12 cellular contexts compared by ENCODE assay signal in the genomic region with DNA sequence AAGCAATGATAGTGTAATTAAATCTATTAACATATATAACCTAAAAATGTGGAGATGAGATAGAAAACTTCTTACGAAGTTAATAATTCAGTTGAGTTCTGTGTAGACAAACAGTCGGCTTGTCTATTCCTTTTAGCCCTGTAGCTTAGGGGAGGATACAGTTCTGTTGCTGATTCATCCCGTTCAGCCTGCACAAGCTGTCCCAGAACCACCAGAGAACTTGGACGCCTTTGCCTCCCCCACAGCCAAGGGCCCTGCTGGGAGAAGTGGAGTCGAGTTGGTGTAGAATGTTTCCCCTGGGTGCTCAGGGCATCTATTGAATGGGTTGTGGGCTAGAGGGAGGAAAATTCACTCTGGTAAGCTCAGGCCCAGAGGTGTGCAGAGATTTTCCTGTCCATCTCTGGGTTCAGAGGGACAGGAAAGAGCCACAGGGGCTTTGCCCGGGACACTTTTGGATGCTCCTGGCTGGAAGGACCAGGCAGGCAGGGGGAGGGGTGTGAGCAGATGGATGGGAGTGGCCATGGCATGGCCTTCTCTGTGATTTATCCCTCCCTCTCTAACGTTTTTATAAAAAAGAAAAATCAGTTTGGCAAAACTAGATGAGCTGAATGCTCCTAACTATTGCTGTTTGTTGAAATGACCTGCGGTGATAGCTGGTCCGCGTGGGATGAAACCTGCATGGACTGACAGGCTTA. TPM values are rescaled to one million over a fixed set of nuclear protein-coding genes. Genes with fewer than 3 reads are reported as not detected.
DNase-seq lines count a peak whose midpoint lies in the region; ATAC-seq and TF ChIP-seq lines count a peak whose summit lies in the region.
"Had no signal": no experiment of that assay in that cellular context is flagged by ENCODE, and none has a peak within 500 bp of the region (broad histone marks: within the 10 kb centered on the region; RNA-seq: fewer than 3 reads in every experiment).

No MANE protein-coding gene starts in this region.

- H3K27ac Mint-ChIP-seq in CD14-positive monocyte, result peak overlapping the region in 4 of 7 donors; percentile 6 to 54 (median 46)
- H3K27ac Mint-ChIP-seq: GM23338 had no signal

- H3K9me3 Mint-ChIP-seq in CD14-positive monocyte, result peaks cover 0 to 3% (median 0%) of the 10 kb centered on the region in 7 donors
- H3K9me3 Mint-ChIP-seq: GM23338, immature natural killer cell had no signal

- CTCF ChIA-PET in Panc1 (lab: Charles Lee), result interaction anchor here (0.9 kb wide), 1 partner anchor 65 kb away, joined by 12 read pairs; no protein-coding TSS in a partner anchor

- H3K27me3 Mint-ChIP-seq in CD14-positive monocyte (ENCODE audit: low read depth in 3 of 3), result peaks cover 0 to 3% (median 0%) of the 10 kb centered on the region in 3 donors

- TF ChIP-seq CTCF in CD14-positive monocyte (IDR thresholded peaks at IDR 0.05), result no peak
- TF ChIP-seq CTCF in Panc1 (IDR thresholded peaks at IDR 0.05), result no peak
- TF ChIP-seq CTCF in fibroblast of villous mesenchyme (IDR thresholded peaks at IDR 0.05; ENCODE audit: insufficient read depth, low read depth, low read length), result no peak
- no peak for TF ChIP-seq CTCF in ovary (IDR thresholded peaks at IDR 0.05)

- H3K27ac ChIP-seq in Panc1 (ENCODE audit: low read length), result peak overlapping the region; percentile 90; the same call in 1 of the 2 replicates
- peak overlapping the region; percentile 7 to 54 for H3K27ac ChIP-seq in ovary
- H3K27ac ChIP-seq: HL-60 had no signal

- BruUV-seq in Panc1 (replicated peaks; lab: Mats Ljungman, UMichigan), result no TSS peak

- TF ChIP-seq POLR2A in ovary (IDR thresholded peaks at IDR 0.05), result no peak

- H3K4me1 Mint-ChIP-seq in CD14-positive monocyte, result peaks cover 41% of the 10 kb centered on the region

- in situ Hi-C loops in Panc1 (cut with HindIII; ENCODE audit: low pct_unique_long_range_greater_than_20kb, low sequenced_read_pairs), result no loop called here

- H3K4me1 ChIP-seq in Panc1 (ENCODE audit: control insufficient read depth, insufficient read depth, low read length) (peaks cover 29% of the 10 kb centered on the region), ovary (ENCODE audit: insufficient read depth) (peaks cover 6% of the 10 kb centered on the region)

- TF ChIP-seq EP300 in ovary (IDR thresholded peaks at IDR 0.05), result no peak

- intact Hi-C loops in CD14-positive monocyte (cut with micrococcal nuclease), result loop anchor here (5.0 kb wide), 3 partner anchors 75 to 205 kb away; partner anchors contain the start of gene MBP (in 1 of the 2)
- intact Hi-C loops in Panc1 (cut with micrococcal nuclease; ENCODE audit: unreplicated experiment), result loop anchor here (5.0 kb wide), 1 partner anchor 150 kb away; no protein-coding TSS in a partner anchor
- intact Hi-C loops in ovary (cut with DNase I), result loop anchor here in 1 of 4 donors (10.0 kb wide), 1 partner anchor 142 kb away; no protein-coding TSS in a partner anchor

- no peak overlapping the region for H3K4me3 ChIP-seq in Panc1 (ENCODE audit: low read depth in 2 of 2, low read length in 2 of 2)
- no peak overlapping the region for H3K4me3 ChIP-seq in fibroblast of villous mesenchyme (ENCODE audit: low read depth, low read length)
- no peak overlapping the region for H3K4me3 ChIP-seq in ovary
- H3K4me3 ChIP-seq: GM23338 had no signal

- DNase-seq in CD14-positive monocyte (ENCODE audit: low spot score), result no peak
- no peak for DNase-seq in Panc1 (ENCODE audit: low read depth, low spot score)
- DNase-seq in fibroblast of villous mesenchyme (ENCODE audit: low read depth), result peak; percentile 74
- peak; percentile 55 to 75 (median 74) for DNase-seq in ovary
- DNase-seq in islet precursor cell, result no peak
- DNase-seq in SIG-M5 (lab: John Stamatoyannopoulos, UW), result no peak
- DNase-seq: stimulated activated CD4-positive, alpha-beta T cell treated with anti-CD3 and anti-CD28 coated beads, Interleukin-12 subunit alpha, Interleukin-12 subunit beta, amount 100 ng/mL, for 4 hours had no signal

- no peaks in the 10 kb centered on the region for H3K9me3 ChIP-seq in Panc1 (ENCODE audit: control insufficient read depth, insufficient read depth, low read depth, low read length)
- H3K9me3 ChIP-seq in ovary, result no peaks in the 10 kb centered on the region

- WGBS in ovary, 3 donors, result 27 to 47% (median 29%) methylated on average over 10 of the region's 10 CpGs

- H3K4me3 Mint-ChIP-seq in CD14-positive monocyte, result no peak overlapping the region
- H3K4me3 Mint-ChIP-seq: GM23338 had no signal

- H3K36me3 ChIP-seq in Panc1 (ENCODE audit: control insufficient read depth, insufficient read depth, low read length) (no peaks in the 10 kb centered on the region), ovary (no peaks in the 10 kb centered on the region)

- H3K36me3 Mint-ChIP-seq in CD14-positive monocyte, result no peaks in the 10 kb centered on the region
- H3K36me3 Mint-ChIP-seq: immature natural killer cell had no signal

- POLR2A ChIA-PET in Panc1 (lab: Charles Lee), result interaction anchor here (0.5 kb wide), 1 partner anchor 68 kb away, joined by 3 read pairs; no protein-coding TSS in a partner anchor

- no peak for ATAC-seq in Panc1
- no peak for ATAC-seq in HG03045 (IDR thresholded peaks at IDR 0.05; ENCODE audit: unreplicated experiment)
- no peak for ATAC-seq in GM18867 (IDR thresholded peaks at IDR 0.05; ENCODE audit: unreplicated experiment)

- H3K27me3 ChIP-seq in Panc1 (ENCODE audit: control insufficient read depth, insufficient read depth, low read length) (no peaks in the 10 kb centered on the region), ovary (no peaks in the 10 kb centered on the region)

RNA-seq across cellular contexts. Expression of gene GALR1, which starts 42.8 kb away (rescaled TPM):
- polyA plus RNA-seq in CD14-positive monocyte (not detected), ovary (not detected)
- total RNA-seq in Panc1 (2021; ENCODE audit: unreplicated experiment) (not detected), fibroblast of villous mesenchyme (not detected in 2 replicates), ovary (under 1 TPM in 4 of 7 donors, not detected in 3; under 0.01 to 0.12 (median 0.04) TPM)
- polyA plus RNA-seq in Panc1 (2012; ENCODE audit: insufficient read length), result not detected
- polyA plus RNA-seq: immature natural killer cell had no signal

Comparison
In these comparisons a context has a peak if more than half of its experiments do, and no peak if none do; other contexts are left out.
1. DNase-seq: peak in fibroblast of villous mesenchyme (single experiment) and ovary (5 of 5); none in CD14-positive monocyte (single experiment), Panc1 (single experiment), islet precursor cell (single experiment) and SIG-M5 (single experiment).